ENCODE assay signal across 8 cellular contexts in the genomic region with DNA sequence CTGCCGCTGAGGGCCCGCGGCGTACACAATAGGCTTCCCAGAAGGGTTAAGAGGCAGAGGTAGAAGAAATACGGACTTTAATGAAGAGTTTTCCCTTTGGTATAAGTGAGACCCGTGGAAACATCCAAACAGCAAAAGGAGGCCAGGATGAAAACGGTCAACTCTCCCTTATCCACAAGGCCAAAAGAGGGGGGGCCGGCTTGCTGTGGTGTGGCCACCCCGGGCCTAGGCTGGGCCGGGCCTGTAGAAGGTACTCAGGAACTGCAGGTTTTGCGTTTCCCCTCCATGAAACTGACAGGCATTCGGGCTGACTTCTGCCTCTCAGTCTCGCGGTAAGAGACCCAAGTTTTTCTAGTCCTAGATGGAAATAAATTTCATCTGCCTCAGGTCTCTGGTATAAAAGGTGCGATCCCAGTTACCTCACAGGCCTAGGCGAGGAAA. TPM values are rescaled to one million over a fixed set of nuclear protein-coding genes. Genes with fewer than 3 reads are reported as not detected.
A peak's percentile ranks its signal among the peaks of the same experiment; 100 is the strongest.
DNase-seq lines count a peak whose midpoint lies in the region; ATAC-seq, FAIRE-seq and TF ChIP-seq lines count a peak whose summit lies in the region.

No MANE protein-coding gene starts in this region.

- H3K4me3 ChIP-seq in DOHH2 (ENCODE audit: low read length): peak overlapping the region; percentile 80
- H3K4me3 ChIP-seq in HAP-1: peak overlapping the region; percentile 96
- H3K4me3 ChIP-seq in endothelial cell of umbilical vein (replicated peaks in 1 of 3; ENCODE audit: insufficient read depth in 1 of 3, low read depth in 1 of 3, low read length in 3 of 3): peak overlapping the region; percentile 71 to 78 (median 74)

- H3K36me3 Mint-ChIP-seq in naive thymus-derived CD8-positive, alpha-beta T cell: peaks cover 0 to 48% (median 0%) of the 10 kb centered on the region in 3 donors

- intact Hi-C loops in endothelial cell of umbilical vein (cut with micrococcal nuclease): loop anchor here (1.0 kb wide), 1 partner anchor 21 kb away; a partner anchor contains a TSS

- H3K4me2 ChIP-seq in DOHH2 (ENCODE audit: low read length) (peak overlapping the region; percentile 81), endothelial cell of umbilical vein (ENCODE audit: insufficient read depth, low read length) (peak overlapping the region; percentile 86)

- 0 out of 2 replicates have a peak, but pooled peaks cover 5% of the 10 kb centered on the region for H3F3A ChIP-seq in DOHH2 (ENCODE audit: control insufficient read depth, insufficient read depth)

- in situ Hi-C loops in HAP-1 (cut with MboI; ENCODE audit: low sequenced_read_pairs): loop anchor here (5.0 kb wide), 1 partner anchor 90 kb away; a partner anchor contains a TSS

- DNase-seq in HAP-1 (ENCODE audit: low spot score in 2 of 2) (no peak), SHP77 treated with DMSO at 0.1 percent for 48 hours (lab: John Stamatoyannopoulos, UW) (peak; percentile 59), endothelial cell of umbilical vein (ENCODE audit: low read depth, low spot score) (peak; percentile 52), cerebellar nuclear complex (lab: John Stamatoyannopoulos, UW) (no peak)
- peak in 1 of 10 donors; percentile 64 for DNase-seq in naive thymus-derived CD8-positive, alpha-beta T cell
- DNase-seq in activated CD8-positive, alpha-beta memory T cell treated with anti-CD3 and anti-CD28 coated beads, Interleukin-2, amount 50 U/mL, for 4 hours: no peak

- peak; percentile 21 for FAIRE-seq in endothelial cell of umbilical vein (lab: Jason Lieb, UNC)

- peak; percentile 26 to 31 for ATAC-seq in naive thymus-derived CD8-positive, alpha-beta T cell
- ATAC-seq in GM19463 (IDR thresholded peaks at IDR 0.05; ENCODE audit: unreplicated experiment): no peak

- POLR2A ChIA-PET in endothelial cell of umbilical vein (lab: Charles Lee): interaction anchor here (1.2 to 2.6 kb wide), 3 partner anchors 8 to 37 kb away, joined by 3 to 24 read pairs (median 10); a partner anchor contains a TSS
- POLR2A ChIA-PET in naive thymus-derived CD8-positive, alpha-beta T cell (lab: Charles Lee): interaction anchor here (0.6 to 6.6 kb wide), 13 partner anchors 10 to 89 kb away, joined by 3 to 67 read pairs (median 16); a partner anchor contains a TSS

- H4K20me1 ChIP-seq in DOHH2 (ENCODE audit: control insufficient read depth, insufficient read depth, low read depth, low read length) (no peaks in the 10 kb centered on the region), endothelial cell of umbilical vein (replicated peaks; ENCODE audit: control insufficient read depth, extremely low read depth, insufficient read depth, low read length) (no peaks in the 10 kb centered on the region)

- H3K36me3 ChIP-seq in DOHH2 (ENCODE audit: control insufficient read depth, low read length): peaks cover 75% of the 10 kb centered on the region
- peaks cover 57% of the 10 kb centered on the region for H3K36me3 ChIP-seq in HAP-1 (replicated peaks)
- peaks cover 19 to 44% of the 10 kb centered on the region in 2 experiments for H3K36me3 ChIP-seq in endothelial cell of umbilical vein (ENCODE audit: control insufficient read depth in 2 of 2, extremely low read depth in 1 of 2, insufficient read depth in 2 of 2, low read length in 2 of 2)

- dilution Hi-C loops in endothelial cell of umbilical vein (cut with MboI; ENCODE audit: extremely low pct_ligation_motif_present, low sequenced_read_pairs): no loop called here

- H3K9me3 ChIP-seq in DOHH2 (ENCODE audit: control insufficient read depth, insufficient read depth, low read length) (no peaks in the 10 kb centered on the region), HAP-1 (no peaks in the 10 kb centered on the region), endothelial cell of umbilical vein (replicated peaks; ENCODE audit: control insufficient read depth, insufficient read depth, low read length) (no peaks in the 10 kb centered on the region)

- H3K27ac Mint-ChIP-seq in naive thymus-derived CD8-positive, alpha-beta T cell: peak overlapping the region; percentile 89 to 96 (median 94)

- CTCF ChIA-PET in endothelial cell of umbilical vein (lab: Charles Lee): interaction anchor here (0.8 to 4.0 kb wide), 11 partner anchors 8 to 100 kb away, joined by 3 to 48 read pairs (median 4); a partner anchor contains a TSS

- H3K4me1 ChIP-seq in DOHH2 (ENCODE audit: control insufficient read depth, low read length) (peaks cover 20% of the 10 kb centered on the region), HAP-1 (peaks cover 6% of the 10 kb centered on the region), endothelial cell of umbilical vein (ENCODE audit: control insufficient read depth, extremely low read depth, insufficient read depth, low read length) (peaks cover 34% of the 10 kb centered on the region)

- BruUV-seq in endothelial cell of umbilical vein (replicated peaks; lab: Mats Ljungman, UMichigan): TSS peak; percentile 66

- no peaks in the 10 kb centered on the region for H3K27me3 Mint-ChIP-seq in naive thymus-derived CD8-positive, alpha-beta T cell

- H2AFZ ChIP-seq in endothelial cell of umbilical vein (ENCODE audit: low read depth, low read length): no peak overlapping the region

- no peak for TF ChIP-seq POLR2A in endothelial cell of umbilical vein (IDR thresholded peaks at IDR 0.05; ENCODE audit: low read depth, low read length)

- H3K9me1 ChIP-seq in endothelial cell of umbilical vein (replicated peaks; ENCODE audit: control insufficient read depth, extremely low read depth, insufficient read depth, low read length): no peaks in the 10 kb centered on the region

- peaks cover 14 to 48% (median 42%) of the 10 kb centered on the region in 4 donors for H3K4me1 Mint-ChIP-seq in naive thymus-derived CD8-positive, alpha-beta T cell

- H3K27me3 ChIP-seq in DOHH2 (ENCODE audit: control insufficient read depth, low read length) (no peaks in the 10 kb centered on the region), HAP-1 (ENCODE audit: low read depth) (no peaks in the 10 kb centered on the region), endothelial cell of umbilical vein (ENCODE audit: control insufficient read depth in 2 of 2, insufficient read depth in 2 of 2, low read length in 2 of 2) (no peaks in the 10 kb centered on the region)

- H3K79me2 ChIP-seq in DOHH2 (ENCODE audit: control insufficient read depth, low read length) (peaks cover 51% of the 10 kb centered on the region), endothelial cell of umbilical vein (ENCODE audit: control insufficient read depth, insufficient read depth, low read length) (peaks cover 34% of the 10 kb centered on the region)

- no peaks in the 10 kb centered on the region for H3K9me3 Mint-ChIP-seq in naive thymus-derived CD8-positive, alpha-beta T cell

- H3K9me2 ChIP-seq in DOHH2 (replicated peaks; ENCODE audit: control insufficient read depth, low read length): no peaks in the 10 kb centered on the region

- TF ChIP-seq CTCF in DOHH2 (IDR thresholded peaks at IDR 0.05; ENCODE audit: low read depth, low read length, poor library complexity, severe bottlenecking): no peak
- no peak for TF ChIP-seq CTCF in endothelial cell of umbilical vein (IDR thresholded peaks at IDR 0.05; ENCODE audit: extremely low read depth in 1 of 2, insufficient read depth in 1 of 2, low read depth in 1 of 2, low read length in 2 of 2)

- peak overlapping the region; percentile 82 to 90 (median 86) for H3K4me3 Mint-ChIP-seq in naive thymus-derived CD8-positive, alpha-beta T cell

- H3K9ac ChIP-seq in endothelial cell of umbilical vein (replicated peaks; ENCODE audit: extremely low read depth, insufficient read depth, low read length): peak overlapping the region; percentile 83

- H3K27ac ChIP-seq in DOHH2 (ENCODE audit: low read depth, low read length): peak overlapping the region; percentile 71
- H3K27ac ChIP-seq in endothelial cell of umbilical vein (ENCODE audit: insufficient read depth, low read depth, low read length): peak overlapping the region; percentile 82

RNA-seq across cellular contexts. Expression of a gene that starts 0.7 kb away (rescaled TPM):
- total RNA-seq in endothelial cell of umbilical vein: 21.5 and 21.9 TPM in 2 replicates
- polyA plus RNA-seq in endothelial cell of umbilical vein: 19.3 and 19.5 TPM in 2 replicates
- polyA plus RNA-seq in endothelial cell of umbilical vein (2011; cell fraction: cytosol; rRNA removed): 15.7 and 17.9 TPM in 2 replicates
- polyA plus RNA-seq in endothelial cell of umbilical vein (2011; cell fraction: nucleus; rRNA removed): 29.3 and 31.7 TPM in 2 replicates
- 9.3 and 13.0 TPM in 2 replicates for polyA plus RNA-seq in endothelial cell of umbilical vein (2012)
- 12.3 and 12.6 TPM in 2 replicates for polyA minus RNA-seq in endothelial cell of umbilical vein
- 30.9 TPM for polyA minus RNA-seq in endothelial cell of umbilical vein (2011; cell fraction: cytosol; rRNA and poly(A)+ RNA removed)
- polyA minus RNA-seq in endothelial cell of umbilical vein (2011; cell fraction: nucleus; rRNA and poly(A)+ RNA removed): 6.4 and 9.2 TPM in 2 replicates
- 10 to 100 TPM; 55.6 to 57.3 TPM for total RNA-seq in naive thymus-derived CD8-positive, alpha-beta T cell
- 10 to 100 TPM; 21.5 to 50.8 (median 35.8) TPM for polyA plus RNA-seq in naive thymus-derived CD8-positive, alpha-beta T cell

RNA-seq across cellular contexts. Expression of a gene that starts 6.4 kb away (rescaled TPM):
- 49.0 and 49.4 TPM in 2 replicates for total RNA-seq in endothelial cell of umbilical vein
- polyA plus RNA-seq in endothelial cell of umbilical vein: 45.0 and 54.7 TPM in 2 replicates
- polyA plus RNA-seq in endothelial cell of umbilical vein (2011; cell fraction: cytosol; rRNA removed): 50.0 and 61.1 TPM in 2 replicates
- polyA plus RNA-seq in endothelial cell of umbilical vein (2011; cell fraction: nucleus; rRNA removed): 76.7 and 77.1 TPM in 2 replicates
- polyA plus RNA-seq in endothelial cell of umbilical vein (2012): 45.2 and 46.0 TPM in 2 replicates
- 60.7 and 62.5 TPM in 2 replicates for polyA minus RNA-seq in endothelial cell of umbilical vein
- polyA minus RNA-seq in endothelial cell of umbilical vein (2011; cell fraction: cytosol; rRNA and poly(A)+ RNA removed): 8.9 TPM
- 20.8 and 23.4 TPM in 2 replicates for polyA minus RNA-seq in endothelial cell of umbilical vein (2011; cell fraction: nucleus; rRNA and poly(A)+ RNA removed)
- 100 to 1,000 TPM; 317 to 319 TPM for total RNA-seq in naive thymus-derived CD8-positive, alpha-beta T cell
- polyA plus RNA-seq in naive thymus-derived CD8-positive, alpha-beta T cell: 100 to 1,000 TPM; 182 to 239 (median 183) TPM

RNA-seq across cellular contexts. Expression of a gene that starts 8.3 kb away (rescaled TPM):
- 286 and 316 TPM in 2 replicates for total RNA-seq in endothelial cell of umbilical vein
- 324 and 379 TPM in 2 replicates for polyA plus RNA-seq in endothelial cell of umbilical vein
- 270 and 289 TPM in 2 replicates for polyA plus RNA-seq in endothelial cell of umbilical vein (2011; cell fraction: cytosol; rRNA removed)
- 1,209 and 1,535 TPM in 2 replicates for polyA plus RNA-seq in endothelial cell of umbilical vein (2011; cell fraction: nucleus; rRNA removed)
- polyA plus RNA-seq in endothelial cell of umbilical vein (2012): 283 and 289 TPM in 2 replicates
- 398 and 421 TPM in 2 replicates for polyA minus RNA-seq in endothelial cell of umbilical vein
- 78.9 TPM for polyA minus RNA-seq in endothelial cell of umbilical vein (2011; cell fraction: cytosol; rRNA and poly(A)+ RNA removed)
- polyA minus RNA-seq in endothelial cell of umbilical vein (2011; cell fraction: nucleus; rRNA and poly(A)+ RNA removed): 156 and 190 TPM in 2 replicates
- total RNA-seq in naive thymus-derived CD8-positive, alpha-beta T cell: 10 to 100 TPM; 60.7 to 68.5 TPM
- 10 to 100 TPM; 22.6 to 27.4 (median 24.4) TPM for polyA plus RNA-seq in naive thymus-derived CD8-positive, alpha-beta T cell

RNA-seq across cellular contexts. Expression of a gene that starts 12.2 kb away (rescaled TPM):
- 126 and 128 TPM in 2 replicates for total RNA-seq in endothelial cell of umbilical vein
- 280 and 319 TPM in 2 replicates for polyA plus RNA-seq in endothelial cell of umbilical vein
- 344 and 372 TPM in 2 replicates for polyA plus RNA-seq in endothelial cell of umbilical vein (2011; cell fraction: cytosol; rRNA removed)
- polyA plus RNA-seq in endothelial cell of umbilical vein (2011; cell fraction: nucleus; rRNA removed): 121 and 129 TPM in 2 replicates
- 88.1 and 218 TPM in 2 replicates for polyA plus RNA-seq in endothelial cell of umbilical vein (2012)
- polyA minus RNA-seq in endothelial cell of umbilical vein: 130 and 146 TPM in 2 replicates
- 115 TPM for polyA minus RNA-seq in endothelial cell of umbilical vein (2011; cell fraction: cytosol; rRNA and poly(A)+ RNA removed)
- polyA minus RNA-seq in endothelial cell of umbilical vein (2011; cell fraction: nucleus; rRNA and poly(A)+ RNA removed): 25.5 and 37.7 TPM in 2 replicates
- total RNA-seq in naive thymus-derived CD8-positive, alpha-beta T cell: 10 to 100 TPM; 11.1 to 11.7 TPM
- 10 to 100 TPM; 58.0 to 66.6 (median 63.0) TPM for polyA plus RNA-seq in naive thymus-derived CD8-positive, alpha-beta T cell

RNA-seq across cellular contexts. Expression of a gene that starts 20.9 kb away (rescaled TPM):
- total RNA-seq in endothelial cell of umbilical vein: 42.2 and 48.8 TPM in 2 replicates
- 59.1 and 66.8 TPM in 2 replicates for polyA plus RNA-seq in endothelial cell of umbilical vein
- polyA plus RNA-seq in endothelial cell of umbilical vein (2011; cell fraction: cytosol; rRNA removed): 52.5 and 52.8 TPM in 2 replicates
- 78.8 and 91.1 TPM in 2 replicates for polyA plus RNA-seq in endothelial cell of umbilical vein (2011; cell fraction: nucleus; rRNA removed)
- polyA plus RNA-seq in endothelial cell of umbilical vein (2012): 41.8 and 45.5 TPM in 2 replicates
- 51.6 and 54.4 TPM in 2 replicates for polyA minus RNA-seq in endothelial cell of umbilical vein
- polyA minus RNA-seq in endothelial cell of umbilical vein (2011; cell fraction: cytosol; rRNA and poly(A)+ RNA removed): 56.6 TPM
- 20.8 and 24.2 TPM in 2 replicates for polyA minus RNA-seq in endothelial cell of umbilical vein (2011; cell fraction: nucleus; rRNA and poly(A)+ RNA removed)
- total RNA-seq in naive thymus-derived CD8-positive, alpha-beta T cell: 10 to 100 TPM; 46.6 to 46.8 TPM
- 10 to 100 TPM; 30.9 to 41.8 (median 31.9) TPM for polyA plus RNA-seq in naive thymus-derived CD8-positive, alpha-beta T cell

Comparison
In these comparisons a context has a peak if more than half of its experiments do, and no peak if none do; other contexts are left out.
1. DNase-seq: peak in SHP77 treated with DMSO at 0.1 percent for 48 hours (single experiment) and endothelial cell of umbilical vein (single experiment); none in HAP-1 (0 of 2), cerebellar nuclear complex (0 of 2) and activated CD8-positive, alpha-beta memory T cell treated with anti-CD3 and anti-CD28 coated beads, Interleukin-2, amount 50 U/mL, for 4 hours (single experiment).
2. Peak in every context shown above with its lines, with median percentiles within 50 percentile points of each other: H3K4me3 ChIP-seq.